ENCODE assay signal across 18 cellular contexts in genomic region chr11:128914216-128915147, GRCh38. TPM values are rescaled to one million over a fixed set of nuclear protein-coding genes. Genes with fewer than 3 reads are reported as not detected.
DNase-seq lines count a peak whose midpoint lies in the region; ATAC-seq, FAIRE-seq and TF ChIP-seq lines count a peak whose summit lies in the region.
"Had no signal": no experiment of that assay in that cellular context is flagged by ENCODE, and none has a peak within 500 bp of the region (broad histone marks: within the 10 kb centered on the region; RNA-seq: fewer than 3 reads in every experiment).

No MANE protein-coding gene starts in this region.

- H3K36me3 ChIP-seq in IMR-90 (ENCODE audit: control insufficient read depth, insufficient read depth, low read length) (no peaks in the 10 kb centered on the region), bronchial epithelial cell (ENCODE audit: control insufficient read depth, insufficient read depth, low read length) (peaks cover 2% of the 10 kb centered on the region), heart left ventricle (no peaks in the 10 kb centered on the region), neuronal stem cell (replicated peaks in 1 of 2; ENCODE audit: control insufficient read depth in 2 of 2, insufficient read depth in 2 of 2, low read length in 2 of 2) (no peaks in the 10 kb centered on the region), testis (ENCODE audit: low read depth, missing control alignments) (no peaks in the 10 kb centered on the region)
- H3K36me3 ChIP-seq: MG63, SJCRH30 had no signal

- H3K9me3 ChIP-seq in IMR-90 (ENCODE audit: control insufficient read depth, insufficient read depth, low read length) (peaks cover 3% of the 10 kb centered on the region; the same call in 1 of the 2 replicates), heart left ventricle (no peaks in the 10 kb centered on the region), neuronal stem cell (replicated peaks in 1 of 2; ENCODE audit: control insufficient read depth in 2 of 2, insufficient read depth in 1 of 2, low read depth in 1 of 2, low read length in 2 of 2) (peaks cover 0 to 6% of the 10 kb centered on the region in 2 donors), testis (no peaks in the 10 kb centered on the region)
- H3K9me3 ChIP-seq: MG63, SJCRH30 had no signal

- H3K4me1 ChIP-seq in IMR-90 (ENCODE audit: control insufficient read depth, insufficient read depth, low read length), result peaks cover 13% of the 10 kb centered on the region
- H3K4me1 ChIP-seq in heart left ventricle, result peaks cover 0 to 13% (median 3%) of the 10 kb centered on the region in 12 donors
- peaks cover 0 to 5% of the 10 kb centered on the region in 2 donors for H3K4me1 ChIP-seq in neuronal stem cell (ENCODE audit: control insufficient read depth in 2 of 2, insufficient read depth in 1 of 2, low read depth in 1 of 2, low read length in 2 of 2)
- H3K4me1 ChIP-seq in testis, result no peaks in the 10 kb centered on the region

- no peaks in the 10 kb centered on the region for H3K79me1 ChIP-seq in IMR-90 (ENCODE audit: low read depth in 1 of 2, low read length in 2 of 2)
- H3K79me1 ChIP-seq in neuronal stem cell (ENCODE audit: low read depth, low read length), result no peaks in the 10 kb centered on the region

- no peak overlapping the region for H2BK12ac ChIP-seq in neuronal stem cell (ENCODE audit: low read length)

- H3K9me1 ChIP-seq in IMR-90 (ENCODE audit: insufficient read depth, low read length), result peaks cover 4% of the 10 kb centered on the region; the same call in 1 of the 2 replicates

- dilution Hi-C loops in IMR-90 (cut with HindIII; ENCODE audit: low sequenced_read_pairs, unreplicated experiment), result no loop called here

- H3K27ac ChIP-seq in IMR-90 (ENCODE audit: insufficient read depth, low read length), result no peak overlapping the region
- H3K27ac ChIP-seq in heart left ventricle, result peak overlapping the region in 4 of 12 donors; percentile 16 to 63 (median 32)
- no peak overlapping the region for H3K27ac ChIP-seq in neuronal stem cell (replicated peaks; ENCODE audit: low read length)
- H3K27ac ChIP-seq in testis, result no peak overlapping the region
- H3K27ac ChIP-seq: KMS-11, SJCRH30 had no signal

- H2AK9ac ChIP-seq in IMR-90 (replicated peaks; ENCODE audit: low read depth, low read length, poor library complexity), result no peak overlapping the region

- no TSS peak for BruUV-seq in IMR-90 (replicated peaks; lab: Mats Ljungman, UMichigan)

- POLR2A ChIA-PET in IMR-90 (lab: Charles Lee; ENCODE audit: unreplicated experiment), result no interaction called here

- intact Hi-C loops in IMR-90 (cut with micrococcal nuclease) (no loop called here), heart left ventricle (cut with DNase I) (loop anchor here in 1 of 10 donors (5.0 kb wide), 1 partner anchor 43 kb away; no protein-coding TSS in a partner anchor), testis (cut with DNase I; ENCODE audit: low total_unique reads) (no loop called here)

- H3K9ac ChIP-seq in IMR-90 (ENCODE audit: low read depth, low read length), result no peak overlapping the region
- H3K9ac ChIP-seq in neuronal stem cell (ENCODE audit: low read depth, low read length, poor library complexity), result peak overlapping the region; percentile 0
- H3K9ac ChIP-seq: KMS-11 had no signal

- WGBS in IMR-90 (ENCODE audit: extremely low coverage in 2 of 2, insufficient read length in 1 of 2), 2 experiments, result 68% methylated on average over 5 of the region's 18 CpGs; no CpG with 5 or more reads in 1 of the 2 experiments
- 75 to 83% (median 81%) methylated on average over 16 to 18 of the region's 18 CpGs for WGBS in heart left ventricle, 4 donors
- no CpG with 5 or more reads among the region's 18 CpGs for WGBS in neuronal stem cell (ENCODE audit: extremely low coverage in 2 of 2, insufficient read length in 2 of 2, insufficient replicate concordance in 1 of 2), 2 donors
- WGBS in testis, 2 donors, result 82 to 88% methylated on average over 17 to 18 of the region's 18 CpGs

- H3K23ac ChIP-seq in IMR-90 (ENCODE audit: low read depth, low read length) (no peak overlapping the region), neuronal stem cell (ENCODE audit: low read depth, low read length, poor library complexity) (peak overlapping the region; percentile 39)

- H3K56ac ChIP-seq in IMR-90 (ENCODE audit: extremely low read depth, insufficient read depth, low read length), result no peak overlapping the region

- H4K20me1 ChIP-seq in IMR-90 (ENCODE audit: insufficient read depth, low read length), result no peaks in the 10 kb centered on the region

- TF ChIP-seq CTCF in IMR-90 (conservative IDR thresholded peaks at IDR 0.05; ENCODE audit: low read depth, low read length) (no peak), bronchial epithelial cell (IDR thresholded peaks at IDR 0.05; ENCODE audit: insufficient read depth, low read length, severe bottlenecking) (no peak), heart left ventricle (IDR thresholded peaks at IDR 0.05) (no peak), testis (IDR thresholded peaks at IDR 0.05) (no peak)

- H3K14ac ChIP-seq in IMR-90 (replicated peaks; ENCODE audit: low read depth, low read length) (no peak overlapping the region), neuronal stem cell (ENCODE audit: low read length) (peak overlapping the region; percentile 84)

- ATAC-seq in IMR-90 (ENCODE audit: low read depth), result no peak
- peak in 3 of 4 donors; percentile 9 to 30 (median 27) for ATAC-seq in heart left ventricle

- TF ChIP-seq POLR2A in IMR-90 (IDR thresholded peaks at IDR 0.05; ENCODE audit: low read depth, low read length), result no peak
- no peak for TF ChIP-seq POLR2A in heart left ventricle (IDR thresholded peaks at IDR 0.05)
- TF ChIP-seq POLR2A in testis (IDR thresholded peaks at IDR 0.05), result no peak

- peak overlapping the region; percentile 5 for H2AFZ ChIP-seq in IMR-90 (replicated peaks; ENCODE audit: low read length, poor library complexity)
- no peak overlapping the region for H2AFZ ChIP-seq in neuronal stem cell (ENCODE audit: low read length)

- H3K4me2 ChIP-seq in IMR-90 (ENCODE audit: low read depth, low read length) (no peak overlapping the region), neuronal stem cell (ENCODE audit: insufficient read depth, low read length, poor library complexity, severe bottlenecking) (no peak overlapping the region)
- H3K4me2 ChIP-seq: KMS-11 had no signal

- no peak overlapping the region for H4K91ac ChIP-seq in IMR-90 (ENCODE audit: insufficient read depth, low read depth, low read length)
- H4K91ac ChIP-seq in neuronal stem cell (ENCODE audit: low read depth, low read length, poor library complexity), result no peak overlapping the region

- H3K18ac ChIP-seq in IMR-90 (ENCODE audit: low read depth, low read length), result no peak overlapping the region
- H3K18ac ChIP-seq in neuronal stem cell (ENCODE audit: low read length), result peak overlapping the region; percentile 76

- in situ Hi-C loops in IMR-90 (cut with MboI; ENCODE audit: low sequenced_read_pairs), result no loop called here
- in situ Hi-C loops in ACHN (cut with HindIII; ENCODE audit: low pct_ligation_motif_present, low pct_unique_long_range_greater_than_20kb, low sequenced_read_pairs), result no loop called here

- DNase-seq in IMR-90 (no peak), bronchial epithelial cell (ENCODE audit: low read depth) (peak; percentile 55), heart left ventricle (no peak), neuronal stem cell (ENCODE audit: low spot score) (no peak), DMS114 treated with DMSO at 0.1 percent for 48 hours (lab: John Stamatoyannopoulos, UW; ENCODE audit: unreplicated experiment) (no peak), ACHN (no peak), testis (no peak)
- DNase-seq: CD8-positive, alpha-beta memory T cell; DMS153; EL; MG63; NCI-H1105 treated with DMSO at 0.1 percent for 48 hours; NCI-H187 treated with DMSO at 0.1 percent for 48 hours; NCI-H510A treated with DMSO at 0.1 percent for 48 hours; SJCRH30 had no signal

- H2BK120ac ChIP-seq in IMR-90 (ENCODE audit: low read depth, low read length), result no peak overlapping the region
- H2BK120ac ChIP-seq in neuronal stem cell (ENCODE audit: low read depth, low read length), result no peak overlapping the region

- H2BK5ac ChIP-seq in IMR-90 (ENCODE audit: low read depth, low read length, poor library complexity, severe bottlenecking) (no peak overlapping the region), neuronal stem cell (ENCODE audit: low read length) (no peak overlapping the region)

- H3K4me3 ChIP-seq in IMR-90 (ENCODE audit: insufficient read depth, low read depth, low read length) (no peak overlapping the region), bronchial epithelial cell (ENCODE audit: low read depth, low read length) (no peak overlapping the region), heart left ventricle (no peak overlapping the region), neuronal stem cell (ENCODE audit: low read length in 2 of 2) (no peak overlapping the region), testis (no peak overlapping the region)
- H3K4me3 ChIP-seq: MG63, SJCRH30 had no signal

- H4K8ac ChIP-seq in IMR-90 (ENCODE audit: low read depth in 2 of 2, low read length in 2 of 2), result no peak overlapping the region
- H4K8ac ChIP-seq in neuronal stem cell (ENCODE audit: low read depth, low read length), result no peak overlapping the region

- no peak overlapping the region for H3K4ac ChIP-seq in IMR-90 (ENCODE audit: low read depth, low read length)
- H3K4ac ChIP-seq in neuronal stem cell (ENCODE audit: low read length), result no peak overlapping the region

- CTCF ChIA-PET in IMR-90 (lab: Yijun Ruan, JAX), result no interaction called here

- H3K27me3 ChIP-seq in IMR-90 (ENCODE audit: control insufficient read depth, insufficient read depth, low read length) (peaks cover 35% of the 10 kb centered on the region), bronchial epithelial cell (ENCODE audit: control insufficient read depth, insufficient read depth, low read length) (no peaks in the 10 kb centered on the region), heart left ventricle (no peaks in the 10 kb centered on the region), neuronal stem cell (ENCODE audit: control insufficient read depth in 3 of 3, insufficient read depth in 3 of 3, low read depth in 1 of 3, low read length in 3 of 3) (peaks cover 0 to 10% (median 0%) of the 10 kb centered on the region in 3 experiments), testis (no peaks in the 10 kb centered on the region)
- H3K27me3 ChIP-seq: MG63, SJCRH30 had no signal

- no peak for TF ChIP-seq RAD21 in IMR-90 (IDR thresholded peaks at IDR 0.05; ENCODE audit: low read length)

- no peak overlapping the region for H2BK20ac ChIP-seq in IMR-90 (ENCODE audit: low read depth, low read length)

- FAIRE-seq in bronchial epithelial cell (lab: Jason Lieb, UNC), result peak; percentile 7
- FAIRE-seq: H54 had no signal

- H4K5ac ChIP-seq in IMR-90 (ENCODE audit: low read depth, low read length), result no peak overlapping the region

- no peak overlapping the region for H2AK5ac ChIP-seq in IMR-90 (ENCODE audit: low read depth, low read length)
- H2AK5ac ChIP-seq in neuronal stem cell (ENCODE audit: low read depth, low read length), result peak overlapping the region; percentile 34

- H2BK15ac ChIP-seq in IMR-90 (ENCODE audit: low read depth, low read length) (no peak overlapping the region), neuronal stem cell (ENCODE audit: low read length) (no peak overlapping the region)

RNA-seq across cellular contexts. Expression of gene KCNJ5, which starts 23.3 kb away (rescaled TPM):
- total RNA-seq in IMR-90 (2012; rRNA removed) (0.18 TPM in 1 of 2 replicates, not detected in the other), bronchial epithelial cell (13.2 and 15.5 TPM in 2 replicates), heart left ventricle (10 to 100 TPM in 2 of 9 donors, 1 to 10 TPM in 7; 3.3 to 29.4 (median 7.2) TPM), testis (1 to 10 TPM in 1 of 2 donors, under 1 TPM in 1; 0.55 to 1.5 TPM)
- polyA plus RNA-seq in IMR-90 (2012; rRNA removed) (0.07 TPM in 2 replicates), heart left ventricle (1 to 10 TPM; 1.4 to 3.0 TPM), testis (ENCODE audit: insufficient read depth, low read depth, low replicate concordance) (2.1 TPM)
- polyA plus RNA-seq in IMR-90 (2012; cell fraction: cytosol; rRNA removed), result 0.09 and 0.11 TPM in 2 replicates
- polyA plus RNA-seq in IMR-90 (2012; cell fraction: nucleus; rRNA removed; ENCODE audit: low replicate concordance), result 0.05 and 0.06 TPM in 2 replicates
- polyA plus RNA-seq in neuronal stem cell (2013, experiment 1 of 2), result 0.21 TPM
- 0.21 TPM for polyA plus RNA-seq in neuronal stem cell (2013, experiment 2 of 2)
- polyA plus RNA-seq: BJ; CD8-positive, alpha-beta memory T cell had no signal

RNA-seq across cellular contexts. Expression of gene TP53AIP1, which starts 28.2 kb away (rescaled TPM):
- total RNA-seq in IMR-90 (2012; rRNA removed) (not detected in 2 replicates), bronchial epithelial cell (1.3 and 4.6 TPM in 2 replicates), heart left ventricle (not detected), testis (1 to 10 TPM in 1 of 2 donors, under 1 TPM in 1; 0.94 to 1.8 TPM)
- polyA plus RNA-seq in IMR-90 (2012; rRNA removed) (not detected in 2 replicates), heart left ventricle (under 1 TPM in 1 of 2 donors, not detected in 1; 0.01 TPM), testis (ENCODE audit: insufficient read depth, low read depth, low replicate concordance) (1.1 TPM)
- not detected in 2 replicates for polyA plus RNA-seq in IMR-90 (2012; cell fraction: cytosol; rRNA removed)
- polyA plus RNA-seq in IMR-90 (2012; cell fraction: nucleus; rRNA removed; ENCODE audit: low replicate concordance), result 0.12 and 0.13 TPM in 2 replicates
- polyA plus RNA-seq in neuronal stem cell (2013, experiment 1 of 2), result not detected
- 0.11 TPM for polyA plus RNA-seq in neuronal stem cell (2013, experiment 2 of 2)
- total RNA-seq: CD8-positive, alpha-beta memory T cell; SJCRH30 had no signal
- polyA plus RNA-seq: BJ; CD8-positive, alpha-beta memory T cell had no signal

RNA-seq across cellular contexts. Expression of gene KCNJ1, which starts 47.4 kb away (rescaled TPM):
- total RNA-seq in IMR-90 (2012; rRNA removed) (not detected in 2 replicates), bronchial epithelial cell (under 0.01 TPM in 1 of 2 replicates, not detected in the other), heart left ventricle (under 1 TPM in 4 of 9 donors, not detected in 5; 0.16 to 0.50 (median 0.31) TPM), testis (under 1 TPM; 0.12 to 0.24 TPM)
- polyA plus RNA-seq in IMR-90 (2012; rRNA removed) (not detected in 2 replicates), heart left ventricle (under 1 TPM in 1 of 2 donors, not detected in 1; 0.08 TPM), testis (ENCODE audit: insufficient read depth, low read depth, low replicate concordance) (0.16 TPM)
- polyA plus RNA-seq in IMR-90 (2012; cell fraction: cytosol; rRNA removed), result not detected in 2 replicates
- 0.17 TPM in 1 of 2 replicates, not detected in the other for polyA plus RNA-seq in IMR-90 (2012; cell fraction: nucleus; rRNA removed; ENCODE audit: low replicate concordance)
- polyA plus RNA-seq in neuronal stem cell (2013, experiment 1 of 2), result 0.07 TPM
- 0.07 TPM for polyA plus RNA-seq in neuronal stem cell (2013, experiment 2 of 2)
- total RNA-seq: CD8-positive, alpha-beta memory T cell; SJCRH30 had no signal
- polyA plus RNA-seq: BJ; CD8-positive, alpha-beta memory T cell had no signal
